Comparison of ENCODE assay signal across 16 cellular contexts in genomic region chr6:113570176-113570575, GRCh38.
"Had no signal": no experiment of that assay in that cellular context is flagged by ENCODE, and none has a peak within 500 bp of the region (broad histone marks: within the 10 kb centered on the region; RNA-seq: fewer than 3 reads in every experiment).

No MANE protein-coding gene starts in this region.

- H3K27ac ChIP-seq: right atrium auricular region, skin epidermis, transverse colon, vagina had no signal

- H3K9me3 ChIP-seq: mucosa of descending colon, right atrium auricular region, transverse colon, vagina had no signal

- H3K4me1 ChIP-seq: vagina had no signal

- H3K27me3 ChIP-seq: right atrium auricular region, transverse colon, vagina had no signal

- H3K36me3 ChIP-seq: right atrium auricular region, transverse colon, vagina had no signal

- DNase-seq: activated CD4-positive, alpha-beta T cell treated with anti-CD3 and anti-CD28 coated beads, Interleukin-2, amount 50 U/mL, for 1 hour; activated CD8-positive, alpha-beta memory T cell treated with anti-CD3 and anti-CD28 coated beads for 24 hours; activated gamma-delta T cell treated with Interleukin-2 at 50 U/mL for 16 hours; effector memory CD8-positive, alpha-beta T cell; hypothalamus; left ventricle myocardium superior; mucosa of descending colon; naive thymus-derived CD4-positive, alpha-beta T cell; stimulated activated CD4-positive, alpha-beta T cell treated with anti-CD3 and anti-CD28 coated beads, Interleukin-15, amount 100 ng/mL, for 24 hours; stimulated activated CD4-positive, alpha-beta T cell treated with anti-CD3 and anti-CD28 coated beads, Interleukin-4, amount 100 ng/mL, for 24 hours; stimulated activated naive CD4-positive, alpha-beta T cell; T-helper 9 cell; transverse colon had no signal

- H3K4me3 ChIP-seq: mucosa of descending colon, right atrium auricular region, skin epidermis, transverse colon, vagina had no signal
